In the genomic region with DNA sequence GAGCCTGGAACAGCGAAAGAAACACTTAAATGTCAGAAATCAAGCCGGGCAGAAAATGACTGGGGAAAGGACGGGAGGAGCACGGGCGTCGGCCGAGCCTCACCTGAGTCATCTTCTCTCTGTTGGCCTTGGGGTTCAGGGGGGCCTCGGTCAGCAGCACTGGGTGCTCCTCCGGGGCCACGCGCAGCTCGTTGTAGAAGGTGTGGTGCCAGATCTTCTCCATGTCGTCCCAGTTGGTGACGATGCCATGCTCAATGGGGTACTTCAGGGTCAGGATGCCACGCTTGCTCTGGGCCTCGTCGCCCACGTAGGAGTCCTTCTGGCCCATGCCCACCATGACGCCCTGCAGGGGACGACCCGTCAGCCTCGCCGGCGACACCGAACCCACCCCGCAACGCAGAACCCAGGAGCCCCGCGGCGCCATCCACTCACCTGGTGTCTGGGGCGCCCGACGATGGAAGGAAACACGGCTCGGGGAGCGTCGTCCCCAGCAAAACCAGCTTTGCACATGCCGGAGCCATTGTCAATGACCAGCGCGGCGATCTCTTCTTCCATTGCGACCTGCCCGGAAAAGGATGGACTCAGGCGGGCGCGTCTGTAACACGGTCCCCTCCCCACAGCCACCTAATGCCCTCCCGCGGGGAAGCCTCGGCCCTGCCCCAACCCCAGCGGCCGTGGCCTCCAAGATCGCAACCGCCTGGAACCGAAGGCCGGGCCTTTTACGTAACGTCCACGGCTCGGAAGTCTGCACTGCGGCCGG, we compare ENCODE assay signal across 8 cellular contexts. TPM values are rescaled to one million over a fixed set of nuclear protein-coding genes. Genes with fewer than 3 reads are reported as not detected.
DNase-seq lines count a peak whose midpoint lies in the region; ATAC-seq and TF ChIP-seq lines count a peak whose summit lies in the region.

No MANE protein-coding gene starts in this region.

- no peak for ATAC-seq in GM19023 (IDR thresholded peaks at IDR 0.05; ENCODE audit: unreplicated experiment)
- no peak for ATAC-seq in HG03139 (IDR thresholded peaks at IDR 0.05; ENCODE audit: unreplicated experiment)

- H3K9ac ChIP-seq in skeletal muscle satellite cell (ENCODE audit: low read depth, low read length) = peak overlapping the region; percentile 95

- no peak for TF ChIP-seq EP300 in Ishikawa (IDR thresholded peaks at IDR 0.05; ENCODE audit: borderline replicate concordance)

- CTCF ChIA-PET in activated naive CD4-positive, alpha-beta T cell treated with anti-CD3 and anti-CD28 coated beads for 36 hours (lab: Charles Lee) = no interaction called here

- H3K36me3 Mint-ChIP-seq in activated naive CD4-positive, alpha-beta T cell treated with anti-CD3 and anti-CD28 coated beads for 36 hours (ENCODE audit: low read depth) = peaks cover 39% of the 10 kb centered on the region

- H3K36me3 ChIP-seq in left ventricle myocardium inferior = peaks cover 45% of the 10 kb centered on the region
- peaks cover 43% of the 10 kb centered on the region for H3K36me3 ChIP-seq in skeletal muscle satellite cell (ENCODE audit: insufficient read depth, low read length)

- H3K4me3 ChIP-seq in left ventricle myocardium inferior (peak overlapping the region; percentile 93), skeletal muscle satellite cell (ENCODE audit: low read length) (peak overlapping the region; percentile 91)

- no peaks in the 10 kb centered on the region for H3K27me3 Mint-ChIP-seq in activated naive CD4-positive, alpha-beta T cell treated with anti-CD3 and anti-CD28 coated beads for 36 hours (ENCODE audit: low read depth)

- H3K27ac Mint-ChIP-seq in activated naive CD4-positive, alpha-beta T cell treated with anti-CD3 and anti-CD28 coated beads for 36 hours = peak overlapping the region; percentile 93

- H3K4me2 ChIP-seq in skeletal muscle satellite cell (ENCODE audit: low read length) = peak overlapping the region; percentile 93

- no peaks in the 10 kb centered on the region for H3K9me3 Mint-ChIP-seq in activated naive CD4-positive, alpha-beta T cell treated with anti-CD3 and anti-CD28 coated beads for 36 hours

- H3K4me1 Mint-ChIP-seq in activated naive CD4-positive, alpha-beta T cell treated with anti-CD3 and anti-CD28 coated beads for 36 hours (ENCODE audit: low read depth) = peaks cover 32% of the 10 kb centered on the region

- H3K9me3 ChIP-seq in left ventricle myocardium inferior (replicated peaks) (peaks cover 4% of the 10 kb centered on the region), skeletal muscle satellite cell (replicated peaks; ENCODE audit: low read length) (no peaks in the 10 kb centered on the region)

- peak; percentile 25 for TF ChIP-seq POLR2A in GM10847 (IDR thresholded peaks at IDR 0.05; ENCODE audit: extremely low read depth, insufficient read length)

- H3K4me1 ChIP-seq in left ventricle myocardium inferior (peaks cover 78% of the 10 kb centered on the region), skeletal muscle satellite cell (ENCODE audit: control insufficient read depth, insufficient read depth, low read length) (peaks cover 30% of the 10 kb centered on the region)

- DNase-seq in activated naive CD4-positive, alpha-beta T cell treated with anti-CD3 and anti-CD28 coated beads for 36 hours = peak; percentile 34
- DNase-seq in left ventricle myocardium inferior (no peak), DMS 273 (lab: John Stamatoyannopoulos, UW; ENCODE audit: unreplicated experiment) (no peak)

- TF ChIP-seq RAD21 in Ishikawa (IDR thresholded peaks at IDR 0.05; ENCODE audit: low read depth) = no peak

- TF ChIP-seq CTCF in left ventricle myocardium inferior (IDR thresholded peaks at IDR 0.05; ENCODE audit: borderline replicate concordance) = no peak

- no peaks in the 10 kb centered on the region for H3K27me3 ChIP-seq in left ventricle myocardium inferior (ENCODE audit: low read depth)
- H3K27me3 ChIP-seq in skeletal muscle satellite cell (ENCODE audit: control insufficient read depth, insufficient read depth, low read length) = no peaks in the 10 kb centered on the region

- peak overlapping the region; percentile 96 for H3K4me3 Mint-ChIP-seq in activated naive CD4-positive, alpha-beta T cell treated with anti-CD3 and anti-CD28 coated beads for 36 hours

- intact Hi-C loops in activated naive CD4-positive, alpha-beta T cell treated with anti-CD3 and anti-CD28 coated beads for 36 hours (cut with micrococcal nuclease) = loop anchor here (1.0 to 10.0 kb wide), 9 partner anchors 23 to 513 kb away; partner anchors contain the start of genes ARHGDIA, CCDC137, CENPX and LRRC45
- intact Hi-C loops in left ventricle myocardium inferior (cut with micrococcal nuclease) = no loop called here

- H3K27ac ChIP-seq in left ventricle myocardium inferior (replicated peaks) = peak overlapping the region; percentile 99

TF ChIP-seq in Ishikawa, 13 proteins besides CTCF, POLR2A, EP300 and RAD21:
- TF ChIP-seq ZBTB7A (IDR thresholded peaks at IDR 0.05; ENCODE audit: low read depth) = 0 out of 2 replicates have a peak, but pooled peaks have one; percentile 44
- TF ChIP-seq EGR1 (IDR thresholded peaks at IDR 0.05) = no peak

RNA-seq across cellular contexts. Expression of gene ACTG1, which starts 0.6 kb away (rescaled TPM):
- total RNA-seq in activated naive CD4-positive, alpha-beta T cell treated with anti-CD3 and anti-CD28 coated beads for 36 hours = 1,000 to 10,000 TPM; 2,881 to 2,925 TPM
- 342 TPM for total RNA-seq in left ventricle myocardium inferior
- 9,662 and 11,711 TPM in 2 replicates for total RNA-seq in skeletal muscle satellite cell (2012; rRNA removed)

RNA-seq across cellular contexts. Expression of gene FSCN2, which starts 16.2 kb away (rescaled TPM):
- not detected for total RNA-seq in activated naive CD4-positive, alpha-beta T cell treated with anti-CD3 and anti-CD28 coated beads for 36 hours
- total RNA-seq in left ventricle myocardium inferior = 0.38 TPM
- total RNA-seq in skeletal muscle satellite cell (2012; rRNA removed) = 0.76 and 1.3 TPM in 2 replicates

RNA-seq across cellular contexts. Expression of gene FAAP100, which starts 40.2 kb away (rescaled TPM):
- 10 to 100 TPM; 25.3 to 27.1 TPM for total RNA-seq in activated naive CD4-positive, alpha-beta T cell treated with anti-CD3 and anti-CD28 coated beads for 36 hours
- 15.9 TPM for total RNA-seq in left ventricle myocardium inferior
- 26.2 and 31.2 TPM in 2 replicates for total RNA-seq in skeletal muscle satellite cell (2012; rRNA removed)
